Comparison of ENCODE assay signal across 14 cellular contexts in the genomic region with DNA sequence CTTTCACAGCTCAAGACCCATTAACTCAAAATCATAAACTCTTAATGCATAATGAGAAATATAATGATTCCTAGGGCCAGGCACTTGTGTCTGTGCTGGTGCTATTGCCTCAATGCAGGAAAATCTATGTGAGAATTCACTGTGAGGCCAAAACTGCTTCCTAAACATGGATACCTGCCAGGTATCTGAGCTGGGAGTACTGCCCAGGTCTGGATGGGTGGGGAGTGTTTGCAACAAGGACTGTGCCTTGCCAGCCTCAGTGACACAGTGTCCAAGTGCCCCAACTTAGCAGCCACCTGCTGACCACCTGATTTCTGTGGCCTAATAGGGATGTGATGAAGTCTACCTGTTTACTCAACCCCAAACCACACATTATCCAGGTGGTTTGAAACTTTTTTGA. TPM values are rescaled to one million over a fixed set of nuclear protein-coding genes. Genes with fewer than 3 reads are reported as not detected.
"Had no signal": no experiment of that assay in that cellular context is flagged by ENCODE, and none has a peak within 500 bp of the region (broad histone marks: within the 10 kb centered on the region; RNA-seq: fewer than 3 reads in every experiment).

No MANE protein-coding gene starts in this region.

RNA-seq across cellular contexts. Expression of a gene that starts 2.2 kb away (rescaled TPM):
- total RNA-seq: activated CD4-positive, alpha-beta memory T cell treated with anti-CD3 and anti-CD28 coated beads, Interleukin-2, amount 10 ng/mL, durations not matched to agents 7 days and 5 days; activated CD8-positive, alpha-beta memory T cell treated with anti-CD3 and anti-CD28 coated beads, Interleukin-2, amount 10 ng/mL, durations not matched to agents 7 days and 5 days; activated naive CD8-positive, alpha-beta T cell treated with anti-CD3 and anti-CD28 coated beads, Interleukin-2, amount 10 ng/mL, durations not matched to agents 7 days and 5 days; bronchial epithelial cell; T-helper 1 cell treated with Interleukin-12 subunit alpha and Interleukin-12 subunit beta and Interleukin-4 antibody, amounts not matched to agents 30 ng/mL and 1 ng/mL, for 36 hours had no signal
- polyA plus RNA-seq: cardiac muscle cell had no signal

RNA-seq across cellular contexts. Expression of a gene that starts 22.2 kb away (rescaled TPM):
- total RNA-seq: activated CD4-positive, alpha-beta memory T cell treated with anti-CD3 and anti-CD28 coated beads, Interleukin-2, amount 10 ng/mL, durations not matched to agents 7 days and 5 days; activated CD8-positive, alpha-beta memory T cell treated with anti-CD3 and anti-CD28 coated beads, Interleukin-2, amount 10 ng/mL, durations not matched to agents 7 days and 5 days; activated naive CD8-positive, alpha-beta T cell treated with anti-CD3 and anti-CD28 coated beads, Interleukin-2, amount 10 ng/mL, durations not matched to agents 7 days and 5 days; WTC11 had no signal

RNA-seq across cellular contexts. Expression of a gene that starts 53.9 kb away (rescaled TPM):
- total RNA-seq: activated CD4-positive, alpha-beta memory T cell treated with anti-CD3 and anti-CD28 coated beads, Interleukin-2, amount 10 ng/mL, durations not matched to agents 7 days and 5 days; activated CD4-positive, alpha-beta T cell treated with anti-CD3 and anti-CD28 coated beads for 36 hours; activated CD4-positive, alpha-beta T cell treated with anti-CD3 and anti-CD28 coated beads, Interleukin-2, amount 10 ng/mL, durations not matched to agents 7 days and 5 days; activated CD8-positive, alpha-beta memory T cell treated with anti-CD3 and anti-CD28 coated beads, Interleukin-2, amount 10 ng/mL, durations not matched to agents 7 days and 5 days; activated CD8-positive, alpha-beta T cell treated with anti-CD3 and anti-CD28 coated beads, Interleukin-2, amount 10 ng/mL, durations not matched to agents 7 days and 5 days; activated naive CD8-positive, alpha-beta T cell treated with anti-CD3 and anti-CD28 coated beads, Interleukin-2, amount 10 ng/mL, durations not matched to agents 7 days and 5 days; activated T-helper 2 cell treated with anti-CD3 and anti-CD28 coated beads, Interferon-gamma antibody, Interleukin-2, Interleukin-4, amounts not matched to agents 10 μg/mL and 5 μg/mL and 100 μg/mL, durations not matched to agents 14 hours and 24 hours and 36 hours; ascending aorta; bronchial epithelial cell; cardiac muscle cell; T-helper 1 cell treated with Interleukin-12 subunit alpha and Interleukin-12 subunit beta and Interleukin-4 antibody, amounts not matched to agents 30 ng/mL and 1 ng/mL, for 36 hours; T-helper 17 cell; T-helper 2 cell treated with Interferon-gamma antibody and Interleukin-4, amounts not matched to agents 100 ng/mL and 5 ng/mL, for 36 hours had no signal
